8 cellular contexts compared by ENCODE assay signal in genomic region chr6:90411292-90411781, GRCh38.
DNase-seq lines count a peak whose midpoint lies in the region; ATAC-seq and TF ChIP-seq lines count a peak whose summit lies in the region.

No MANE protein-coding gene starts in this region.

- peak; percentile 87 for ATAC-seq in GM21737 (IDR thresholded peaks at IDR 0.05; ENCODE audit: unreplicated experiment)
- ATAC-seq in right cardiac atrium: no peak

- DNase-seq in GM12865 (ENCODE audit: low read depth) (peak; percentile 87), LoVo (ENCODE audit: low spot score) (peak; percentile 45), right cardiac atrium (no peak), NCI-H1417 (lab: John Stamatoyannopoulos, UW) (no peak), retina (no peak)
- DNase-seq in activated T-helper 9 cell treated with anti-CD3 and anti-CD28 coated beads, Interleukin-2, amount 50 U/mL, for 16 hours (ENCODE audit: low read depth): peak; percentile 69
- peak; percentile 40 for DNase-seq in stimulated activated CD4-positive, alpha-beta T cell treated with anti-CD3 and anti-CD28 coated beads, Interleukin-2, amount 100 ng/mL, for 4 hours (ENCODE audit: low read depth)

- no peaks in the 10 kb centered on the region for H3K27me3 ChIP-seq in right cardiac atrium (ENCODE audit: control insufficient read depth, insufficient read depth)

- 92% methylated on average over 7 of the region's 7 CpGs for WGBS in right cardiac atrium

- TF ChIP-seq CTCF in GM12865 (IDR thresholded peaks at IDR 0.05; ENCODE audit: insufficient read depth, low read depth, low read length, missing control alignments): no peak

- intact Hi-C loops in right cardiac atrium (cut with DNase I): no loop called here

- no peak overlapping the region for H3K4me3 ChIP-seq in GM12865 (ENCODE audit: low read depth, low read length)
- no peak overlapping the region for H3K4me3 ChIP-seq in right cardiac atrium (ENCODE audit: low read length)

- H3K9me3 ChIP-seq in right cardiac atrium (ENCODE audit: control insufficient read depth, low read length): no peaks in the 10 kb centered on the region

- no peak overlapping the region for H3K27ac ChIP-seq in right cardiac atrium (ENCODE audit: low read length)

- no peaks in the 10 kb centered on the region for H3K4me1 ChIP-seq in right cardiac atrium (ENCODE audit: control insufficient read depth, insufficient read depth, low read length)

Comparison
In these comparisons a context has a peak if more than half of its experiments do, and no peak if none do; other contexts are left out.
1. DNase-seq: peak in GM12865 (single experiment), LoVo (single experiment), activated T-helper 9 cell treated with anti-CD3 and anti-CD28 coated beads, Interleukin-2, amount 50 U/mL, for 16 hours (single experiment) and stimulated activated CD4-positive, alpha-beta T cell treated with anti-CD3 and anti-CD28 coated beads, Interleukin-2, amount 100 ng/mL, for 4 hours (single experiment); none in right cardiac atrium (0 of 3), NCI-H1417 (0 of 3) and retina (single experiment).